In genomic region chr12:131593411-131593810, GRCh38 we compare ENCODE assay signal across 13 cellular contexts.
"Had no signal": no experiment of that assay in that cellular context is flagged by ENCODE, and none has a peak within 500 bp of the region (broad histone marks: within the 10 kb centered on the region; RNA-seq: fewer than 3 reads in every experiment).

No MANE protein-coding gene starts in this region.

- H3K36me3 Mint-ChIP-seq: activated naive CD8-positive, alpha-beta T cell; T-cell; type B pancreatic cell had no signal

- DNase-seq: activated T-cell treated with anti-CD3 and anti-CD28 coated beads for 4 hours; anterior cingulate cortex; esophagus squamous epithelium; foreskin fibroblast; left colon; ovary; stimulated activated CD4-positive, alpha-beta T cell treated with anti-CD3 and anti-CD28 coated beads, Interleukin-12 subunit alpha, Interleukin-12 subunit beta, amount 100 ng/mL, for 4 hours; stimulated activated naive CD4-positive, alpha-beta T cell; T-cell had no signal

- H3K27ac Mint-ChIP-seq: activated naive CD8-positive, alpha-beta T cell; type B pancreatic cell had no signal

- ATAC-seq: left colon had no signal

- H3K27ac ChIP-seq: esophagus squamous epithelium, ovary, suprapubic skin had no signal

- H3K4me3 ChIP-seq: esophagus squamous epithelium, ovary, suprapubic skin had no signal

- H3K9me3 Mint-ChIP-seq: neural crest cell, T-cell, type B pancreatic cell had no signal

- H3K36me3 ChIP-seq: esophagus squamous epithelium, ovary, suprapubic skin had no signal

- H3K9me3 ChIP-seq: esophagus squamous epithelium, ovary, suprapubic skin had no signal

- H3K4me3 Mint-ChIP-seq: activated naive CD8-positive, alpha-beta T cell; neural crest cell; T-cell; type B pancreatic cell had no signal

- H3K27me3 ChIP-seq: ovary had no signal

- H3K27me3 Mint-ChIP-seq: activated naive CD8-positive, alpha-beta T cell; T-cell had no signal
